In genomic region chr5:36079200-36079761, GRCh38 we compare ENCODE assay signal across 8 cellular contexts. TPM values are rescaled to one million over a fixed set of nuclear protein-coding genes. Genes with fewer than 3 reads are reported as not detected.
DNase-seq lines count a peak whose midpoint lies in the region; ATAC-seq, FAIRE-seq and TF ChIP-seq lines count a peak whose summit lies in the region.

No MANE protein-coding gene starts in this region.

- H3K9me1 ChIP-seq in keratinocyte (ENCODE audit: control insufficient read depth, extremely low read depth, insufficient read depth, low read length), result no peaks in the 10 kb centered on the region

- no peaks in the 10 kb centered on the region for H4K20me1 ChIP-seq in keratinocyte (ENCODE audit: control insufficient read depth, extremely low read depth, insufficient read depth, low read length)

- peak overlapping the region; percentile 26 for H3K4me2 ChIP-seq in keratinocyte (ENCODE audit: control insufficient read depth, extremely low read depth, insufficient read depth, low read depth, low read length)

- FAIRE-seq in keratinocyte (lab: Jason Lieb, UNC), result peak; percentile 93

- peak; percentile 97 for ATAC-seq in GM21717 (IDR thresholded peaks at IDR 0.05; ENCODE audit: unreplicated experiment)

- dilution Hi-C loops in keratinocyte (cut with MboI; ENCODE audit: extremely low pct_ligation_motif_present, low sequenced_read_pairs), result no loop called here

- H3K4me1 ChIP-seq in keratinocyte (ENCODE audit: control insufficient read depth, extremely low read depth, insufficient read depth, low read length) (no peaks in the 10 kb centered on the region), tibial nerve (peaks cover 0 to 3% (median 0%) of the 10 kb centered on the region in 4 donors)

- no peaks in the 10 kb centered on the region for H3K9me3 ChIP-seq in keratinocyte (ENCODE audit: control insufficient read depth, low read depth, low read length)
- H3K9me3 ChIP-seq in tibial nerve, result no peaks in the 10 kb centered on the region

- WGBS in tibial nerve, 2 donors, result 26 to 33% methylated on average over 10 of the region's 10 CpGs

- H3K27ac ChIP-seq in brain microvascular endothelial cell, result no peak overlapping the region
- H3K27ac ChIP-seq in keratinocyte (ENCODE audit: control insufficient read depth, insufficient read depth, low read length), result no peak overlapping the region
- no peak overlapping the region for H3K27ac ChIP-seq in tibial nerve

- in situ Hi-C loops in brain microvascular endothelial cell (cut with HindIII; ENCODE audit: low pct_ligation_motif_present, low sequenced_read_pairs), result no loop called here

- TF ChIP-seq POLR2A in tibial nerve (IDR thresholded peaks at IDR 0.05), result no peak

- TF ChIP-seq EP300 in tibial nerve (IDR thresholded peaks at IDR 0.05), result no peak

- TF ChIP-seq CTCF in brain microvascular endothelial cell (IDR thresholded peaks at IDR 0.05; ENCODE audit: low read depth, low read length, missing control alignments) (peak; percentile 77), keratinocyte (optimal IDR thresholded peaks at IDR 0.05 in 1 of 3, IDR thresholded peaks at IDR 0.05 in 1 of 3, conservative IDR thresholded peaks at IDR 0.05 in 1 of 3; ENCODE audit: extremely low read depth in 1 of 3, insufficient read depth in 2 of 3, low read length in 3 of 3) (peak; percentile 67 to 72 (median 72)), tibial nerve (IDR thresholded peaks at IDR 0.05) (peak in 4 of 5 experiments; percentile 21 to 45 (median 35))

- H2AFZ ChIP-seq in keratinocyte (ENCODE audit: control insufficient read depth, low read length), result peak overlapping the region; percentile 81

- H3K36me3 ChIP-seq in brain microvascular endothelial cell (replicated peaks), result no peaks in the 10 kb centered on the region
- H3K36me3 ChIP-seq in keratinocyte (ENCODE audit: control insufficient read depth in 2 of 2, extremely low read depth in 1 of 2, insufficient read depth in 2 of 2, low read length in 2 of 2), result no peaks in the 10 kb centered on the region
- H3K36me3 ChIP-seq in tibial nerve, result no peaks in the 10 kb centered on the region

- no peak overlapping the region for H3K9ac ChIP-seq in keratinocyte (ENCODE audit: control insufficient read depth, extremely low read depth, insufficient read depth, low read length)

- H3K4me3 ChIP-seq in brain microvascular endothelial cell (ENCODE audit: low read depth, low read length) (no peak overlapping the region), keratinocyte (ENCODE audit: control insufficient read depth in 2 of 3, extremely low read depth in 1 of 3, insufficient read depth in 2 of 3, low read depth in 1 of 3, low read length in 3 of 3) (no peak overlapping the region), tibial nerve (no peak overlapping the region)

- no peaks in the 10 kb centered on the region for H3K79me2 ChIP-seq in keratinocyte (ENCODE audit: control insufficient read depth, insufficient read depth, low read length)

- no peaks in the 10 kb centered on the region for H3K27me3 ChIP-seq in brain microvascular endothelial cell (replicated peaks)
- no peaks in the 10 kb centered on the region for H3K27me3 ChIP-seq in keratinocyte (ENCODE audit: control insufficient read depth, extremely low read depth, insufficient read depth, low read length)
- H3K27me3 ChIP-seq in tibial nerve, result no peaks in the 10 kb centered on the region

- peak; percentile 15 to 23 for DNase-seq in stimulated activated CD4-positive, alpha-beta T cell treated with anti-CD3 and anti-CD28 coated beads, Interleukin-2, amount 100 ng/mL, for 48 hours
- DNase-seq in stimulated activated CD4-positive, alpha-beta T cell treated with anti-CD3 and anti-CD28 coated beads, Interleukin-12 subunit alpha, Interleukin-12 subunit beta, amount 100 ng/mL, for 4 hours, result no peak
- DNase-seq in HT1080 (ENCODE audit: low read depth) (peak; percentile 49), NCI-H82 (lab: John Stamatoyannopoulos, UW) (peak; percentile 81), brain microvascular endothelial cell (peak; percentile 44), keratinocyte (ENCODE audit: low read depth, low spot score) (peak; percentile 19), tibial nerve (ENCODE audit: low spot score in 2 of 2) (peak in 1 of 2 donors; percentile 32)

RNA-seq across cellular contexts. Expression of gene UGT3A2, which starts 12.6 kb away (rescaled TPM):
- not detected in 2 replicates for total RNA-seq in HT1080 (2014; rRNA removed; shearing (Covaris generic))
- not detected in 2 replicates for polyA plus RNA-seq in HT1080 (2015; cell fraction: cytosol; rRNA removed)
- polyA plus RNA-seq in HT1080 (2015; cell fraction: nucleus; rRNA removed), result not detected in 2 replicates
- 0.03 to 0.09 TPM (median 0.07 TPM) in 3 replicates for polyA plus RNA-seq in keratinocyte
- not detected for polyA plus RNA-seq in keratinocyte (2011; ENCODE audit: low read depth)
- polyA plus RNA-seq in keratinocyte (2011; cell fraction: cytosol; rRNA removed), result 0.04 and 0.06 TPM in 2 replicates
- polyA plus RNA-seq in keratinocyte (2011; cell fraction: nucleus; rRNA removed), result 0.05 and 0.11 TPM in 2 replicates
- 0.08 TPM in 1 of 2 replicates, not detected in the other for polyA plus RNA-seq in keratinocyte (2012; ENCODE audit: low replicate concordance)
- polyA minus RNA-seq in keratinocyte, result not detected in 3 replicates
- polyA minus RNA-seq in keratinocyte (2011; cell fraction: cytosol; rRNA and poly(A)+ RNA removed), result not detected
- polyA minus RNA-seq in keratinocyte (2011; cell fraction: nucleus; rRNA and poly(A)+ RNA removed), result not detected in 2 replicates
- total RNA-seq in tibial nerve, result not detected
